1 cellular context compared by ENCODE assay signal in the genomic region with DNA sequence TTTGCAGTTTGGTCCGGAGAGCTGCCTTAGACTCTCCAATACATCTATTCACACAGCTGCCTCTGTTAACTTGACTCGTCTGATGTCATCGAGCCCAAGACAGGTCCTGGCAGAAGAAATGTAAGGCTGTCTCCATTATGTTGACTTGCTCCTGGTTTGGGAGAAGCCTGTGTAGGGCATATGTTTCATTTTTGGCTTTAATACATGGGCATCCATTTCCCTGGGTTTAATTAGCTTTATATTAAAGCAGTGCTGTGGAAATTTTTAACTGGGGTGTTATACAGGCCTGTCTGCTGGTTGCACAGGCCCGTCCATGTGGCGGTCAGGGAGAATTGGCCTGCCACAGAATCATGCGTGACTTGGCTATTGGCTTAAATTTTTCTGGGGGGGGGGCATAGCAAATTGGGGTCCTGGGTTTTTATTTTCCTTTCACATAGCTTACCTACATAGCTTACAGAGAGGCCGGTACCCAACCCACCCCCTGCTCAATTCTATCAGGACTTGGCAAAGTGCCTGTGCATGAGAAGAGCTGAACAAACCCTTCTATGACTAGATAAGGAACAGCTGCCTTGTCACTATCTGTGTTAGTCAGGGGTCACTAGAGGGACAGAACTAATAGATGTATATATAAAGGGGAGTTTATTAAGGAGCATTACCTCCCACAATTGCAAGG.
TF ChIP-seq lines count a peak whose summit lies in the region.

No MANE protein-coding gene starts in this region.

TF ChIP-seq in K562, 482 proteins besides CTCF, POLR2A, EP300 and RAD21 (continued from another document):
- TF ChIP-seq GATAD2B (IDR thresholded peaks at IDR 0.05; ENCODE audit: borderline replicate concordance) (peak; percentile 43; the same call in 1 of the 2 replicates), TAF15 (IDR thresholded peaks at IDR 0.05; ENCODE audit: low read depth, low read length) (no peak)
